ENCODE assay signal across 8 cellular contexts in the genomic region with DNA sequence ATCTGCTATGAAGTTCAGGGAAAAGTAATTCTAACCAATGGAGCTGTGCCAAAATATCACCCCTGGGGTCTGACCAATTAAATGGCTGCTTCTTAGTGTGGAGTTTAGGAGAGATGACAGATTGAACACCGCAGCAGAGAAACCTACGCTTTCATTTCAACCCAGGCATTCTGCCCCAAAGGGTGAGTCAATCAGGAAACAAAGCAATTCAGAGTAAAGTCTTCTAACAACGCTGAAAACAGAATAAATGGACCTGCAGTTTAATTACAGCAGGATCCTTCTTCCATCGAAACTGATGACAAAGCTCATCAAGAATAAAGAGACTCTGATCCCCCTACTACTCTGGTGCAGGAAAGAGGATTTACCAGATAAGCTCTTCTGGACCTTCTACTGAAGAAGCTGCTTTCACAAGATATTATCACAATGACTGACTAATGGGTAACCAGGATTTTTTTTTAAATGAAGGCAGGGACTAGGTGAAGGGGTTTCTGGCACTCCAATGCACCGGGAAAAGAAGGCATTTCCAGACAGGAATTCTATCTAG. TPM values are rescaled to one million over a fixed set of nuclear protein-coding genes. Genes with fewer than 3 reads are reported as not detected.
A peak's percentile ranks its signal among the peaks of the same experiment; 100 is the strongest.
DNase-seq lines count a peak whose midpoint lies in the region; ATAC-seq and TF ChIP-seq lines count a peak whose summit lies in the region.

No MANE protein-coding gene starts in this region.

- no peaks in the 10 kb centered on the region for H3K27me3 ChIP-seq in HUES48 (ENCODE audit: control insufficient read depth, insufficient read depth, low read length)

- no peaks in the 10 kb centered on the region for H3K27me3 Mint-ChIP-seq in activated CD8-positive, alpha-beta T cell treated with anti-CD3 and anti-CD28 coated beads, Interleukin-2, amount 10 ng/mL, durations not matched to agents 7 days and 5 days (ENCODE audit: low read depth)

- H3K27ac Mint-ChIP-seq in activated CD8-positive, alpha-beta T cell treated with anti-CD3 and anti-CD28 coated beads, Interleukin-2, amount 10 ng/mL, durations not matched to agents 7 days and 5 days, result peak overlapping the region; percentile 83

- H3K4me1 Mint-ChIP-seq in activated CD8-positive, alpha-beta T cell treated with anti-CD3 and anti-CD28 coated beads, Interleukin-2, amount 10 ng/mL, durations not matched to agents 7 days and 5 days (ENCODE audit: low read depth), result peaks cover 49% of the 10 kb centered on the region

- ATAC-seq in GM18907 (IDR thresholded peaks at IDR 0.05; ENCODE audit: unreplicated experiment), result peak; percentile 45
- peak; percentile 95 for ATAC-seq in activated CD8-positive, alpha-beta T cell treated with anti-CD3 and anti-CD28 coated beads, Interleukin-2, amount 10 ng/mL, durations not matched to agents 7 days and 5 days
- no peak for ATAC-seq in GM21737 (IDR thresholded peaks at IDR 0.05; ENCODE audit: unreplicated experiment)
- no peak for ATAC-seq in GM18519 (IDR thresholded peaks at IDR 0.05; ENCODE audit: low FRiP score, unreplicated experiment)

- no peaks in the 10 kb centered on the region for H3K9me3 Mint-ChIP-seq in activated CD8-positive, alpha-beta T cell treated with anti-CD3 and anti-CD28 coated beads, Interleukin-2, amount 10 ng/mL, durations not matched to agents 7 days and 5 days (ENCODE audit: insufficient read depth)

- peak overlapping the region; percentile 69 for H3K4me3 Mint-ChIP-seq in activated CD8-positive, alpha-beta T cell treated with anti-CD3 and anti-CD28 coated beads, Interleukin-2, amount 10 ng/mL, durations not matched to agents 7 days and 5 days

- no peaks in the 10 kb centered on the region for H3K9me3 ChIP-seq in HUES48 (ENCODE audit: control insufficient read depth, insufficient read depth, low read length)

- no peak overlapping the region for H3K9ac ChIP-seq in HUES48 (ENCODE audit: low read depth, low read length)

- TF ChIP-seq CTCF in fibroblast of pulmonary artery (IDR thresholded peaks at IDR 0.05; ENCODE audit: low read length, missing control alignments), result no peak

- peak overlapping the region; percentile 42 for H3K27ac ChIP-seq in HUES48 (ENCODE audit: low read depth, low read length)

- peaks cover 11% of the 10 kb centered on the region for H3K4me1 ChIP-seq in HUES48 (ENCODE audit: control insufficient read depth, insufficient read depth, low read length)

- H3K4me3 ChIP-seq in HUES48 (ENCODE audit: low read depth, low read length) (no peak overlapping the region), fibroblast of pulmonary artery (replicated peaks; ENCODE audit: low read depth, low read length) (peak overlapping the region; percentile 34)

- H3K36me3 Mint-ChIP-seq in activated CD8-positive, alpha-beta T cell treated with anti-CD3 and anti-CD28 coated beads, Interleukin-2, amount 10 ng/mL, durations not matched to agents 7 days and 5 days (ENCODE audit: low read depth), result peaks cover 10% of the 10 kb centered on the region

- CTCF ChIA-PET in activated CD8-positive, alpha-beta T cell treated with anti-CD3 and anti-CD28 coated beads, Interleukin-2, amount 10 ng/mL, durations not matched to agents 7 days and 5 days (lab: Charles Lee), result interaction anchor here (0.9 to 2.8 kb wide), 14 partner anchors 14 to 70 kb away, joined by 3 to 12 read pairs (median 6); a partner anchor contains a TSS

- DNase-seq in activated CD8-positive, alpha-beta T cell treated with anti-CD3 and anti-CD28 coated beads, Interleukin-2, amount 10 ng/mL, durations not matched to agents 7 days and 5 days, result peak; percentile 78
- peak; percentile 71 for DNase-seq in fibroblast of pulmonary artery (ENCODE audit: low read depth)
- peak; percentile 48 to 56 for DNase-seq in stimulated activated CD8-positive, alpha-beta memory T cell treated with anti-CD3 and anti-CD28 coated beads, Interleukin-15, amount 100 ng/mL, for 48 hours (ENCODE audit: low read depth in 2 of 2)
- no peak for DNase-seq in COR-L47 (lab: John Stamatoyannopoulos, UW)

- H3K36me3 ChIP-seq in HUES48 (ENCODE audit: control insufficient read depth, insufficient read depth, low read length), result no peaks in the 10 kb centered on the region

- POLR2A ChIA-PET in activated CD8-positive, alpha-beta T cell treated with anti-CD3 and anti-CD28 coated beads, Interleukin-2, amount 10 ng/mL, durations not matched to agents 7 days and 5 days (lab: Charles Lee), result interaction anchor here (0.6 to 4.0 kb wide), 11 partner anchors 12 to 762 kb away, joined by 3 to 32 read pairs (median 6); a partner anchor contains a TSS

RNA-seq across cellular contexts. Expression of a gene that starts 16.7 kb away (rescaled TPM):
- 10 to 100 TPM; 26.4 to 29.1 TPM for total RNA-seq in activated CD8-positive, alpha-beta T cell treated with anti-CD3 and anti-CD28 coated beads, Interleukin-2, amount 10 ng/mL, durations not matched to agents 7 days and 5 days

Comparison
In these comparisons a context has a peak if more than half of its experiments do, and no peak if none do; other contexts are left out.
1. ATAC-seq: peak in GM18907 (single experiment) and activated CD8-positive, alpha-beta T cell treated with anti-CD3 and anti-CD28 coated beads, Interleukin-2, amount 10 ng/mL, durations not matched to agents 7 days and 5 days (single experiment); none in GM21737 (single experiment) and GM18519 (single experiment).